In genomic region chr9:130119521-130120206, GRCh38 we compare ENCODE assay signal across 18 cellular contexts. TPM values are rescaled to one million over a fixed set of nuclear protein-coding genes. Genes with fewer than 3 reads are reported as not detected.
DNase-seq lines count a peak whose midpoint lies in the region; ATAC-seq and TF ChIP-seq lines count a peak whose summit lies in the region.
"Had no signal": no experiment of that assay in that cellular context is flagged by ENCODE, and none has a peak within 500 bp of the region (broad histone marks: within the 10 kb centered on the region; RNA-seq: fewer than 3 reads in every experiment).

No MANE protein-coding gene starts in this region.

- H3K9me3 ChIP-seq in muscle layer of duodenum (ENCODE audit: control insufficient read depth in 1 of 2, low read length in 2 of 2): no peaks in the 10 kb centered on the region
- no peaks in the 10 kb centered on the region for H3K9me3 ChIP-seq in uterus
- H3K9me3 ChIP-seq: BLaER1 treated with 17β-estradiol and CSF1 and Interleukin-3, amounts not matched to agents 10 nM and 100 nM; body of pancreas; ovary had no signal

- peaks cover 2% of the 10 kb centered on the region for H3K4me1 Mint-ChIP-seq in activated CD4-positive, alpha-beta T cell treated with anti-CD3 and anti-CD28 coated beads, Interleukin-2, amount 10 ng/mL, durations not matched to agents 7 days and 5 days
- H3K4me1 Mint-ChIP-seq in WTC11 (peaks cover 33% of the 10 kb centered on the region), progenitor cell of endocrine pancreas (ENCODE audit: low read depth) (no peaks in the 10 kb centered on the region)
- H3K4me1 Mint-ChIP-seq: stimulated activated naive CD8-positive, alpha-beta T cell treated with anti-CD3 and anti-CD28 coated beads, Interleukin-15, amount 100 ng/mL, for 72 hours had no signal

- H3K9me3 Mint-ChIP-seq in activated CD4-positive, alpha-beta T cell treated with anti-CD3 and anti-CD28 coated beads, Interleukin-2, amount 10 ng/mL, durations not matched to agents 7 days and 5 days: no peaks in the 10 kb centered on the region
- H3K9me3 Mint-ChIP-seq in WTC11 (no peaks in the 10 kb centered on the region), progenitor cell of endocrine pancreas (ENCODE audit: low read depth) (no peaks in the 10 kb centered on the region)
- H3K9me3 Mint-ChIP-seq: activated B cell treated with CpG ODN at 0.5 μM for 24 hours; activated naive CD8-positive, alpha-beta T cell treated with anti-CD3 and anti-CD28 coated beads for 36 hours; HFFc6; stimulated activated naive CD8-positive, alpha-beta T cell treated with anti-CD3 and anti-CD28 coated beads, Interleukin-15, amount 100 ng/mL, for 72 hours had no signal

- no peak for TF ChIP-seq POLR2A in uterus (IDR thresholded peaks at IDR 0.05)

- H3K27ac ChIP-seq in muscle layer of duodenum (ENCODE audit: low read length) (peak overlapping the region; percentile 19), uterus (peak overlapping the region; percentile 74 to 89)
- H3K27ac ChIP-seq: body of pancreas, ovary had no signal

- H3K4me3 Mint-ChIP-seq in activated CD4-positive, alpha-beta T cell treated with anti-CD3 and anti-CD28 coated beads, Interleukin-2, amount 10 ng/mL, durations not matched to agents 7 days and 5 days: no peak overlapping the region
- H3K4me3 Mint-ChIP-seq in WTC11 (no peak overlapping the region), progenitor cell of endocrine pancreas (ENCODE audit: low read depth) (no peak overlapping the region)
- H3K4me3 Mint-ChIP-seq: activated B cell treated with CpG ODN at 0.5 μM for 24 hours; activated naive CD8-positive, alpha-beta T cell treated with anti-CD3 and anti-CD28 coated beads for 36 hours; stimulated activated naive CD8-positive, alpha-beta T cell treated with anti-CD3 and anti-CD28 coated beads, Interleukin-15, amount 100 ng/mL, for 72 hours had no signal

- no peak for DNase-seq in activated CD4-positive, alpha-beta T cell treated with anti-CD3 and anti-CD28 coated beads, Interleukin-2, amount 10 ng/mL, durations not matched to agents 7 days and 5 days
- no peak for DNase-seq in activated CD4-positive, alpha-beta T cell treated with anti-CD3 and anti-CD28 coated beads, Interleukin-2, amount 50 U/mL, for 48 hours
- DNase-seq in WTC11 (ENCODE audit: low spot score) (no peak), uterus (no peak), progenitor cell of endocrine pancreas (ENCODE audit: low spot score, unreplicated experiment) (no peak)
- no peak for DNase-seq in activated CD8-positive, alpha-beta memory T cell treated with anti-CD3 and anti-CD28 coated beads, Interleukin-2, amount 50 U/mL, for 4 hours
- DNase-seq: activated B cell treated with CpG ODN at 0.5 μM for 24 hours; activated naive CD8-positive, alpha-beta T cell treated with anti-CD3 and anti-CD28 coated beads for 36 hours; GF-D8; HFFc6; NCI-H526; ovary; stimulated activated CD4-positive, alpha-beta T cell treated with anti-CD3 and anti-CD28 coated beads, Interleukin-2, amount 100 ng/mL, for 24 hours; stimulated activated naive CD8-positive, alpha-beta T cell treated with anti-CD3 and anti-CD28 coated beads, Interleukin-15, amount 100 ng/mL, for 72 hours had no signal

- TF ChIP-seq CTCF in WTC11 (IDR thresholded peaks at IDR 0.05) (no peak), uterus (IDR thresholded peaks at IDR 0.05) (no peak), progenitor cell of endocrine pancreas (IDR thresholded peaks at IDR 0.05; ENCODE audit: unreplicated experiment) (no peak)

- H3K4me1 ChIP-seq in muscle layer of duodenum (ENCODE audit: control insufficient read depth in 1 of 2, insufficient read depth in 2 of 2, low read length in 2 of 2) (no peaks in the 10 kb centered on the region), uterus (no peaks in the 10 kb centered on the region)
- H3K4me1 ChIP-seq: body of pancreas had no signal

- intact Hi-C loops in uterus (cut with DNase I; ENCODE audit: low total_unique reads): no loop called here

- no peaks in the 10 kb centered on the region for H3K27me3 Mint-ChIP-seq in activated CD4-positive, alpha-beta T cell treated with anti-CD3 and anti-CD28 coated beads, Interleukin-2, amount 10 ng/mL, durations not matched to agents 7 days and 5 days
- H3K27me3 Mint-ChIP-seq in WTC11 (ENCODE audit: low read depth): no peaks in the 10 kb centered on the region
- H3K27me3 Mint-ChIP-seq in progenitor cell of endocrine pancreas: no peaks in the 10 kb centered on the region
- H3K27me3 Mint-ChIP-seq: activated B cell treated with CpG ODN at 0.5 μM for 24 hours; activated naive CD8-positive, alpha-beta T cell treated with anti-CD3 and anti-CD28 coated beads for 36 hours; stimulated activated naive CD8-positive, alpha-beta T cell treated with anti-CD3 and anti-CD28 coated beads, Interleukin-15, amount 100 ng/mL, for 72 hours had no signal

- ATAC-seq in WTC11: no peak
- ATAC-seq in GM21717 (IDR thresholded peaks at IDR 0.05; ENCODE audit: unreplicated experiment): no peak
- ATAC-seq: body of pancreas had no signal

- peak overlapping the region; percentile 78 for H3K27ac Mint-ChIP-seq in activated CD4-positive, alpha-beta T cell treated with anti-CD3 and anti-CD28 coated beads, Interleukin-2, amount 10 ng/mL, durations not matched to agents 7 days and 5 days
- peak overlapping the region; percentile 11; the same call in 1 of the 2 replicates for H3K27ac Mint-ChIP-seq in WTC11
- H3K27ac Mint-ChIP-seq in progenitor cell of endocrine pancreas: no peak overlapping the region
- H3K27ac Mint-ChIP-seq: activated B cell treated with CpG ODN at 0.5 μM for 24 hours had no signal

- POLR2A ChIA-PET in activated CD4-positive, alpha-beta T cell treated with anti-CD3 and anti-CD28 coated beads, Interleukin-2, amount 10 ng/mL, durations not matched to agents 7 days and 5 days (lab: Charles Lee): interaction anchor here (0.6 kb wide), 1 partner anchor 57 kb away, joined by 3 read pairs; no protein-coding TSS in a partner anchor
- POLR2A ChIA-PET in WTC11 (lab: Charles Lee): no interaction called here

- H3K36me3 ChIP-seq in muscle layer of duodenum (ENCODE audit: control insufficient read depth in 1 of 2, insufficient read depth in 2 of 2, low read length in 2 of 2) (peaks cover 13 to 27% of the 10 kb centered on the region in 2 donors), uterus (no peaks in the 10 kb centered on the region)
- H3K36me3 ChIP-seq: ovary had no signal

- H3K36me3 Mint-ChIP-seq in activated CD4-positive, alpha-beta T cell treated with anti-CD3 and anti-CD28 coated beads, Interleukin-2, amount 10 ng/mL, durations not matched to agents 7 days and 5 days (ENCODE audit: low read depth): peaks cover 8% of the 10 kb centered on the region
- H3K36me3 Mint-ChIP-seq in WTC11: peaks cover 14% of the 10 kb centered on the region
- H3K36me3 Mint-ChIP-seq in progenitor cell of endocrine pancreas (ENCODE audit: insufficient read depth): peaks cover 2% of the 10 kb centered on the region

- H3K27me3 ChIP-seq in muscle layer of duodenum (ENCODE audit: low read depth, low read length): no peaks in the 10 kb centered on the region
- no peaks in the 10 kb centered on the region for H3K27me3 ChIP-seq in uterus
- H3K27me3 ChIP-seq: BLaER1 treated with 17β-estradiol and CSF1 and Interleukin-3, amounts not matched to agents 10 nM and 100 nM; body of pancreas; ovary had no signal

- H3K4me3 ChIP-seq in muscle layer of duodenum (ENCODE audit: low read depth in 1 of 2, low read length in 2 of 2): no peak overlapping the region
- H3K4me3 ChIP-seq in uterus: no peak overlapping the region
- H3K4me3 ChIP-seq: BLaER1 treated with 17β-estradiol and CSF1 and Interleukin-3, amounts not matched to agents 10 nM and 100 nM; body of pancreas; ovary had no signal

- CTCF ChIA-PET in activated CD4-positive, alpha-beta T cell treated with anti-CD3 and anti-CD28 coated beads, Interleukin-2, amount 10 ng/mL, durations not matched to agents 7 days and 5 days (lab: Charles Lee): no interaction called here
- CTCF ChIA-PET in WTC11 (lab: Charles Lee): no interaction called here

TF ChIP-seq in WTC11, 78 proteins besides CTCF, POLR2A, EP300 and RAD21:
- TF ChIP-seq TEAD4 (CRISPR knock-in tag; IDR thresholded peaks at IDR 0.05): no peak

RNA-seq across cellular contexts. Expression of gene NCS1, which starts 52.5 kb away (rescaled TPM):
- 1 to 10 TPM; 1.0 to 1.2 TPM for total RNA-seq in activated CD4-positive, alpha-beta T cell treated with anti-CD3 and anti-CD28 coated beads, Interleukin-2, amount 10 ng/mL, durations not matched to agents 7 days and 5 days
- 31.8 to 32.6 TPM (median 32.4 TPM) in 3 replicates for total RNA-seq in WTC11 (2021)
- 10 to 100 TPM in 3 of 4 donors, 1 to 10 TPM in 1; 4.1 to 99.3 (median 39.0) TPM for total RNA-seq in uterus
- total RNA-seq in progenitor cell of endocrine pancreas: 29.0 and 33.4 TPM in 2 replicates
